8 cellular contexts compared by ENCODE assay signal in genomic region chr4:165208741-165209388, GRCh38. TPM values are rescaled to one million over a fixed set of nuclear protein-coding genes. Genes with fewer than 3 reads are reported as not detected.
DNase-seq lines count a peak whose midpoint lies in the region; ATAC-seq, FAIRE-seq and TF ChIP-seq lines count a peak whose summit lies in the region.

No MANE protein-coding gene starts in this region.

- POLR2A ChIA-PET in AG04450 (lab: Yijun Ruan, JAX) (no interaction called here), IMR-90 (lab: Charles Lee; ENCODE audit: unreplicated experiment) (no interaction called here), HepG2 (lab: Yijun Ruan, JAX) (interaction anchor here (0.5 to 2.3 kb wide), 2 partner anchors 119 to 120 kb away, joined by 3 to 7 read pairs; partner anchors contain the start of gene MSMO1)

- DNase-seq in AG04450 (ENCODE audit: low read depth, low spot score) (no peak), IMR-90 (no peak), HepG2 (ENCODE audit: low spot score) (no peak), aorta (no peak), KG1 (lab: John Stamatoyannopoulos, UW) (no peak), NCI-H187 (lab: John Stamatoyannopoulos, UW) (no peak)
- DNase-seq in activated T-helper 2 cell treated with anti-CD3 and anti-CD28 coated beads, Interferon-gamma antibody, Interleukin-2, Interleukin-4, amounts not matched to agents 10 μg/mL and 5 μg/mL and 100 μg/mL, durations not matched to agents 14 hours and 24 hours and 36 hours (ENCODE audit: low spot score): no peak

- H3K27me3 ChIP-seq in AG04450 (ENCODE audit: control insufficient read depth, insufficient read depth, low read length) (no peaks in the 10 kb centered on the region), IMR-90 (ENCODE audit: control insufficient read depth, insufficient read depth, low read length) (no peaks in the 10 kb centered on the region), HepG2 (ENCODE audit: control insufficient read depth in 1 of 2, insufficient read depth in 2 of 2, low read length in 2 of 2) (peaks cover 0 to 1% of the 10 kb centered on the region in 2 experiments; a peak in 1 of 5 replicates), aorta (ENCODE audit: control insufficient read depth in 1 of 2, insufficient read depth in 2 of 2, low read length in 1 of 2) (no peaks in the 10 kb centered on the region)

- H3K4me3 ChIP-seq in AG04450 (ENCODE audit: low read depth, low read length) (peak overlapping the region; percentile 86), IMR-90 (ENCODE audit: insufficient read depth, low read depth, low read length) (no peak overlapping the region), HepG2 (replicated peaks in 1 of 3; ENCODE audit: insufficient read depth in 1 of 3, low read depth in 2 of 3, low read length in 3 of 3) (peak overlapping the region; percentile 78 to 92 (median 87)), aorta (ENCODE audit: low read length in 2 of 2) (peak overlapping the region; percentile 88 to 97)

- in situ Hi-C loops in IMR-90 (cut with MboI; ENCODE audit: low sequenced_read_pairs): loop anchor here (25.0 kb wide), 1 partner anchor 128 kb away; the partner anchor contains the start of gene MSMO1
- in situ Hi-C loops in HepG2 (cut with HindIII; ENCODE audit: extremely low pct_ligation_motif_present, low pct_unique_long_range_greater_than_20kb): loop anchor here (5.0 kb wide), 1 partner anchor 118 kb away; the partner anchor contains the start of gene MSMO1

- CTCF ChIA-PET in AG04450 (lab: Charles Lee): no interaction called here
- CTCF ChIA-PET in IMR-90 (lab: Yijun Ruan, JAX): interaction anchor here (0.6 to 0.8 kb wide), 2 partner anchors 174 to 285 kb away, joined by 3 read pairs; no protein-coding TSS in a partner anchor
- CTCF ChIA-PET in HepG2 (lab: Yijun Ruan, JAX; ENCODE audit: low intra/inter-chr PET ratio, low total read pairs): no interaction called here

- H3K27ac ChIP-seq in AG04450 (ENCODE audit: low read depth, low read length) (no peak overlapping the region), IMR-90 (ENCODE audit: insufficient read depth, low read length) (no peak overlapping the region), HepG2 (ENCODE audit: extremely low read length, insufficient read depth, low read length) (no peak overlapping the region), aorta (ENCODE audit: low read depth in 1 of 2, low read length in 2 of 2) (no peak overlapping the region)

- peaks cover 37% of the 10 kb centered on the region for H3K79me2 ChIP-seq in HepG2 (ENCODE audit: insufficient read depth, low read length)

- H2BK15ac ChIP-seq in IMR-90 (ENCODE audit: low read depth, low read length): no peak overlapping the region

- peaks cover 2% of the 10 kb centered on the region; the same call in 1 of the 2 replicates for H3K4me1 ChIP-seq in IMR-90 (ENCODE audit: control insufficient read depth, insufficient read depth, low read length)
- peaks cover 49% of the 10 kb centered on the region for H3K4me1 ChIP-seq in HepG2 (ENCODE audit: insufficient read depth, low read length)
- no peaks in the 10 kb centered on the region for H3K4me1 ChIP-seq in aorta (ENCODE audit: control insufficient read depth in 1 of 2, insufficient read depth in 2 of 2, low read length in 2 of 2)

- H3K27ac Mint-ChIP-seq in activated T-helper 2 cell treated with anti-CD3 and anti-CD28 coated beads, Interferon-gamma antibody, Interleukin-2, Interleukin-4, amounts not matched to agents 10 μg/mL and 5 μg/mL and 100 μg/mL, durations not matched to agents 14 hours and 24 hours and 36 hours: peak overlapping the region; percentile 14

- no peak overlapping the region for H3K56ac ChIP-seq in IMR-90 (ENCODE audit: extremely low read depth, insufficient read depth, low read length)

- intact Hi-C loops in IMR-90 (cut with micrococcal nuclease): no loop called here
- intact Hi-C loops in activated T-helper 2 cell treated with anti-CD3 and anti-CD28 coated beads, Interferon-gamma antibody, Interleukin-2, Interleukin-4, amounts not matched to agents 10 μg/mL and 5 μg/mL and 100 μg/mL, durations not matched to agents 14 hours and 24 hours and 36 hours (cut with micrococcal nuclease): loop anchor here (1.0 to 5.0 kb wide), 3 partner anchors 48 to 122 kb away; partner anchors contain the start of gene MSMO1
- intact Hi-C loops in HepG2 (cut with micrococcal nuclease; ENCODE audit: unreplicated experiment): loop anchor here (5.0 kb wide), 2 partner anchors 77 to 97 kb away; partner anchors contain the start of gene TMEM192
- intact Hi-C loops in aorta (cut with DNase I): loop anchor here (10.0 kb wide), 2 partner anchors 74 to 116 kb away; partner anchors contain the start of gene MSMO1 (in 1 of the 2)

- H3K23ac ChIP-seq in IMR-90 (ENCODE audit: low read depth, low read length): peak overlapping the region; percentile 40; the same call in 1 of the 2 replicates

- no peak overlapping the region for H2AK5ac ChIP-seq in IMR-90 (ENCODE audit: low read depth, low read length)

- H3K9me1 ChIP-seq in IMR-90 (ENCODE audit: insufficient read depth, low read length): 0 out of 2 replicates have a peak, but pooled peaks cover 2% of the 10 kb centered on the region

- H3K4me3 Mint-ChIP-seq in activated T-helper 2 cell treated with anti-CD3 and anti-CD28 coated beads, Interferon-gamma antibody, Interleukin-2, Interleukin-4, amounts not matched to agents 10 μg/mL and 5 μg/mL and 100 μg/mL, durations not matched to agents 14 hours and 24 hours and 36 hours (ENCODE audit: low read depth): peak overlapping the region; percentile 88

- no peak overlapping the region for H4K91ac ChIP-seq in IMR-90 (ENCODE audit: insufficient read depth, low read depth, low read length)

- ATAC-seq in IMR-90 (ENCODE audit: low read depth): no peak
- no peak for ATAC-seq in HepG2
- ATAC-seq in aorta (ENCODE audit: low FRiP score): no peak
- no peak for ATAC-seq in GM18873 (IDR thresholded peaks at IDR 0.05; ENCODE audit: low FRiP score, unreplicated experiment)

- dilution Hi-C loops in IMR-90 (cut with HindIII; ENCODE audit: low sequenced_read_pairs, unreplicated experiment): no loop called here

- no peak for FAIRE-seq in HepG2 (lab: Jason Lieb, UNC)

- H3K9me3 Mint-ChIP-seq in activated T-helper 2 cell treated with anti-CD3 and anti-CD28 coated beads, Interferon-gamma antibody, Interleukin-2, Interleukin-4, amounts not matched to agents 10 μg/mL and 5 μg/mL and 100 μg/mL, durations not matched to agents 14 hours and 24 hours and 36 hours: no peaks in the 10 kb centered on the region

- no peak overlapping the region for H3K14ac ChIP-seq in IMR-90 (replicated peaks; ENCODE audit: low read depth, low read length)

- TF ChIP-seq POLR2A in IMR-90 (IDR thresholded peaks at IDR 0.05; ENCODE audit: low read depth, low read length) (no peak), HepG2 (IDR thresholded peaks at IDR 0.05; ENCODE audit: insufficient read depth in 1 of 2, low read depth in 2 of 2, low read length in 2 of 2) (no peak)

- H3K4me2 ChIP-seq in IMR-90 (ENCODE audit: low read depth, low read length) (peak overlapping the region; percentile 52), HepG2 (ENCODE audit: low read depth, low read length) (peak overlapping the region; percentile 87)

- no peak overlapping the region for H2BK120ac ChIP-seq in IMR-90 (ENCODE audit: low read depth, low read length)

- peaks cover 14 to 21% of the 10 kb centered on the region in 2 experiments; a peak in 3 of 4 replicates for H3K79me1 ChIP-seq in IMR-90 (ENCODE audit: low read depth in 1 of 2, low read length in 2 of 2)

- H2AFZ ChIP-seq in IMR-90 (replicated peaks; ENCODE audit: low read length, poor library complexity) (no peak overlapping the region), HepG2 (ENCODE audit: low read length) (no peak overlapping the region)

- no peak overlapping the region for H2BK20ac ChIP-seq in IMR-90 (ENCODE audit: low read depth, low read length)

- H3K18ac ChIP-seq in IMR-90 (ENCODE audit: low read depth, low read length): no peak overlapping the region

- no peak overlapping the region for H2AK9ac ChIP-seq in IMR-90 (replicated peaks; ENCODE audit: low read depth, low read length, poor library complexity)

- BruUV-seq in IMR-90 (replicated peaks; lab: Mats Ljungman, UMichigan) (no TSS peak), HepG2 (replicated peaks; lab: Mats Ljungman, UMichigan) (no TSS peak)

- H2BK5ac ChIP-seq in IMR-90 (ENCODE audit: low read depth, low read length, poor library complexity, severe bottlenecking): no peak overlapping the region

- H3K36me3 ChIP-seq in IMR-90 (ENCODE audit: control insufficient read depth, insufficient read depth, low read length): no peaks in the 10 kb centered on the region
- H3K36me3 ChIP-seq in HepG2 (replicated peaks in 1 of 2; ENCODE audit: control insufficient read depth in 1 of 2, insufficient read depth in 2 of 2, low read length in 2 of 2): no peaks in the 10 kb centered on the region
- no peaks in the 10 kb centered on the region for H3K36me3 ChIP-seq in aorta (ENCODE audit: control insufficient read depth in 1 of 2, insufficient read depth in 2 of 2, low read length in 1 of 2)

- no peak overlapping the region for H4K5ac ChIP-seq in IMR-90 (ENCODE audit: low read depth, low read length)

- no peak for TF ChIP-seq EP300 in HepG2 (IDR thresholded peaks at IDR 0.05; ENCODE audit: low read depth in 2 of 2, low read length in 2 of 2)
- no peak for TF ChIP-seq EP300 in HepG2 (CRISPR knock-in tag; IDR thresholded peaks at IDR 0.05; ENCODE audit: borderline replicate concordance)

- H3K36me3 Mint-ChIP-seq in activated T-helper 2 cell treated with anti-CD3 and anti-CD28 coated beads, Interferon-gamma antibody, Interleukin-2, Interleukin-4, amounts not matched to agents 10 μg/mL and 5 μg/mL and 100 μg/mL, durations not matched to agents 14 hours and 24 hours and 36 hours (ENCODE audit: low read depth): peaks cover 31% of the 10 kb centered on the region

- H3K27me3 Mint-ChIP-seq in activated T-helper 2 cell treated with anti-CD3 and anti-CD28 coated beads, Interferon-gamma antibody, Interleukin-2, Interleukin-4, amounts not matched to agents 10 μg/mL and 5 μg/mL and 100 μg/mL, durations not matched to agents 14 hours and 24 hours and 36 hours (ENCODE audit: low read depth): no peaks in the 10 kb centered on the region

- no peak overlapping the region for H4K8ac ChIP-seq in IMR-90 (ENCODE audit: low read depth in 2 of 2, low read length in 2 of 2)

- no peak overlapping the region for H3K4ac ChIP-seq in IMR-90 (ENCODE audit: low read depth, low read length)

- H3K4me1 Mint-ChIP-seq in activated T-helper 2 cell treated with anti-CD3 and anti-CD28 coated beads, Interferon-gamma antibody, Interleukin-2, Interleukin-4, amounts not matched to agents 10 μg/mL and 5 μg/mL and 100 μg/mL, durations not matched to agents 14 hours and 24 hours and 36 hours (ENCODE audit: low read depth): peaks cover 72% of the 10 kb centered on the region

- no peak overlapping the region for H3K9ac ChIP-seq in IMR-90 (ENCODE audit: low read depth, low read length)
- H3K9ac ChIP-seq in HepG2 (ENCODE audit: insufficient read depth, low read depth, low read length): peak overlapping the region; percentile 72; the same call in 1 of the 2 replicates

- H4K20me1 ChIP-seq in IMR-90 (ENCODE audit: insufficient read depth, low read length): peaks cover 3% of the 10 kb centered on the region; the same call in 1 of the 2 replicates
- no peaks in the 10 kb centered on the region for H4K20me1 ChIP-seq in HepG2 (ENCODE audit: insufficient read depth, low read length)

- WGBS in IMR-90 (ENCODE audit: extremely low coverage in 2 of 2, insufficient read length in 1 of 2), 2 experiments: no CpG with 5 or more reads among the region's 10 CpGs
- WGBS in HepG2 (ENCODE audit: low lambda C conversion rate): 30% methylated on average over 10 of the region's 10 CpGs
- 13% methylated on average over 10 of the region's 10 CpGs for WGBS in aorta, 2 donors

- TF ChIP-seq CTCF in AG04450 (IDR thresholded peaks at IDR 0.05; ENCODE audit: low read depth, low read length): no peak
- TF ChIP-seq CTCF in IMR-90 (conservative IDR thresholded peaks at IDR 0.05; ENCODE audit: low read depth, low read length): no peak
- TF ChIP-seq CTCF in HepG2 (CRISPR knock-in tag; IDR thresholded peaks at IDR 0.05): no peak

- TF ChIP-seq RAD21 in IMR-90 (IDR thresholded peaks at IDR 0.05; ENCODE audit: low read length) (no peak), HepG2 (CRISPR knock-in tag; IDR thresholded peaks at IDR 0.05) (no peak)

- H3K9me3 ChIP-seq in AG04450 (ENCODE audit: control insufficient read depth, insufficient read depth, low read length) (no peaks in the 10 kb centered on the region), IMR-90 (ENCODE audit: control insufficient read depth, insufficient read depth, low read length) (no peaks in the 10 kb centered on the region), HepG2 (ENCODE audit: low read length) (no peaks in the 10 kb centered on the region), aorta (ENCODE audit: control insufficient read depth, low read length) (no peaks in the 10 kb centered on the region)

RNA-seq across cellular contexts. Expression of gene KLHL2, which starts 1.5 kb away (rescaled TPM):
- polyA plus RNA-seq in AG04450 (2011; rRNA removed) (13.1 and 16.4 TPM in 2 replicates), IMR-90 (2012; rRNA removed) (8.7 and 11.0 TPM in 2 replicates), HepG2 (2011; rRNA removed) (7.3 and 9.2 TPM in 2 replicates), aorta (10 to 100 TPM; 15.1 to 40.3 TPM)
- polyA minus RNA-seq in AG04450 (2011; rRNA and poly(A)+ RNA removed): 8.4 and 9.9 TPM in 2 replicates
- total RNA-seq in IMR-90 (2012; rRNA removed) (12.4 and 20.6 TPM in 2 replicates), HepG2 (2016; rRNA removed; fragmentation: Illumina TruSeq; extraction: Trizol) (14.4 and 17.6 TPM in 2 replicates), aorta (10 to 100 TPM; 28.2 to 29.8 TPM)
- polyA plus RNA-seq in IMR-90 (2012; cell fraction: cytosol; rRNA removed): 2.4 and 4.5 TPM in 2 replicates
- polyA plus RNA-seq in IMR-90 (2012; cell fraction: nucleus; rRNA removed; ENCODE audit: low replicate concordance): 1.0 and 11.6 TPM in 2 replicates
- total RNA-seq in activated T-helper 2 cell treated with anti-CD3 and anti-CD28 coated beads, Interferon-gamma antibody, Interleukin-2, Interleukin-4, amounts not matched to agents 10 μg/mL and 5 μg/mL and 100 μg/mL, durations not matched to agents 14 hours and 24 hours and 36 hours: 30.3 and 32.3 TPM in 2 replicates
- total RNA-seq in HepG2 (2016; cell fraction: cytosol; rRNA removed; fragmentation: Illumina TruSeq; extraction: Trizol; ENCODE audit: low read depth): 52.4 and 52.6 TPM in 2 replicates
- total RNA-seq in HepG2 (2016; cell fraction: insoluble cytoplasmic fraction; rRNA removed; fragmentation: Illumina TruSeq; extraction: Trizol): 14.9 and 17.3 TPM in 2 replicates
- 23.8 and 25.0 TPM in 2 replicates for total RNA-seq in HepG2 (2016; cell fraction: membrane; rRNA removed; fragmentation: Illumina TruSeq; extraction: Trizol)
- total RNA-seq in HepG2 (2016; cell fraction: nucleus; rRNA removed; fragmentation: Illumina TruSeq; extraction: Trizol): 11.9 and 12.8 TPM in 2 replicates
- 4.0 and 6.6 TPM in 2 replicates for polyA plus RNA-seq in HepG2 (2011; cell fraction: cytosol; rRNA removed)
- polyA plus RNA-seq in HepG2 (2011; cell fraction: nucleus; rRNA removed): 4.0 and 5.2 TPM in 2 replicates
- 9.3 and 10.4 TPM in 2 replicates for polyA plus RNA-seq in HepG2 (2012)
- 5.6 and 5.7 TPM in 2 replicates for polyA plus RNA-seq in HepG2 (2016; cell fraction: cytosol; fragmentation: Illumina TruSeq; extraction: Trizol; ENCODE audit: low read depth)
- 13.3 and 13.7 TPM in 2 replicates for polyA plus RNA-seq in HepG2 (2016; cell fraction: insoluble cytoplasmic fraction; fragmentation: Illumina TruSeq; extraction: Trizol; ENCODE audit: low read depth)
- 10.8 and 11.4 TPM in 2 replicates for polyA plus RNA-seq in HepG2 (2016; cell fraction: membrane; fragmentation: Illumina TruSeq; extraction: Trizol; ENCODE audit: low read depth)
- polyA plus RNA-seq in HepG2 (2016; cell fraction: nucleus; fragmentation: Illumina TruSeq; extraction: Trizol; ENCODE audit: insufficient read depth, low read depth): 12.2 and 13.7 TPM in 2 replicates
- 3.6 and 4.7 TPM in 2 replicates for polyA minus RNA-seq in HepG2 (2011; rRNA and poly(A)+ RNA removed; ENCODE audit: low replicate concordance)
- 4.5 and 5.6 TPM in 2 replicates for polyA minus RNA-seq in HepG2 (2011; cell fraction: cytosol; rRNA and poly(A)+ RNA removed)
- polyA minus RNA-seq in HepG2 (2011; cell fraction: nucleus; rRNA and poly(A)+ RNA removed): 12.9 and 14.2 TPM in 2 replicates
